ENCODE assay signal across 3 cellular contexts in genomic region chr2:202574541-202574940, GRCh38.
"Had no signal": no experiment of that assay in that cellular context is flagged by ENCODE, and none has a peak within 500 bp of the region (broad histone marks: within the 10 kb centered on the region; RNA-seq: fewer than 3 reads in every experiment).

No MANE protein-coding gene starts in this region.

- DNase-seq: kidney, left ventricle myocardium inferior, spleen had no signal
